1 cellular context compared by ENCODE assay signal in the genomic region with DNA sequence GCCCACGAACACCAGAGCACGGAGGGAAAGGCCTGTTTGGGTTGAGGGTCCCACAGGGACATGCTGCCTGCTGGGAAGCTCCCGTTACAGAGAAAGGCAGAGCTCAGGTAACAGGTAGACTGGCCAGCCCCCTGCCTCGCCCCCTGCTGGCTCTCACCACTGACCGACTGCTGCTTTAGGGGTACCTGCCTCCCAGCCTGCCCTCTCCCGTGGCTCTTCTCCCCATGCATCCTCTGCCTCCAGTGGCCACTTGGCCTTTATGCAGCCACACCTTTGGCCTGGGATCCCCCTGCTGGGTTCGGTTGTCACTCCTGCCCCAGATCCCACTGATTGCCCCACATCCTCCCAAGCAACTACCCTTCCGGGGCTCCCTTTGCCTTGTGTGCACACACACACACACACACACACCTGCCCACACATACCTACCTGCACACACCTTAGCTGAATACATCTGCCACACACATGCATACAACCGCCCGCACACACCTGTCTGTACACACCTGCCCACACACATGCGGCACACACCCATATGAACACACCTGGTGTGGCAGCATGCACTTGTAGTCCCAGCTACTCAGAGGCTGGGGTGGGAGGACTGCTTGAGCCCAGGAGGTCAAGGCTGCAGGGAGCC.
TF ChIP-seq lines count a peak whose summit lies in the region.

No MANE protein-coding gene starts in this region.

TF ChIP-seq in H1, 55 proteins besides CTCF, POLR2A, EP300 and RAD21:
- TF ChIP-seq POLR2AphosphoS5 (IDR thresholded peaks at IDR 0.05; ENCODE audit: low read depth, low read length) = no peak
- TF ChIP-seq EZH2 (IDR thresholded peaks at IDR 0.05; ENCODE audit: low read depth, low read length, severe bottlenecking) = no peak
- no peak for TF ChIP-seq TEAD4 (IDR thresholded peaks at IDR 0.05; ENCODE audit: low read depth, low read length)
- TF ChIP-seq POU5F1 (IDR thresholded peaks at IDR 0.05; ENCODE audit: low read depth, low read length) = no peak
- no peak for TF ChIP-seq CTBP2 (IDR thresholded peaks at IDR 0.05; ENCODE audit: borderline replicate concordance, insufficient read depth, insufficient read length, low read length)
- no peak for TF ChIP-seq JUND (IDR thresholded peaks at IDR 0.05; ENCODE audit: low read length)
- TF ChIP-seq TAF7 (optimal IDR thresholded peaks at IDR 0.05; ENCODE audit: borderline replicate concordance, low read depth, low read length) = no peak
- TF ChIP-seq YY1 (IDR thresholded peaks at IDR 0.05; ENCODE audit: low read depth, low read length) = no peak
- TF ChIP-seq KDM1A (IDR thresholded peaks at IDR 0.05; ENCODE audit: borderline replicate concordance, low read length) = no peak
- no peak for TF ChIP-seq TBP (IDR thresholded peaks at IDR 0.05; ENCODE audit: low read depth, low read length)
- no peak for TF ChIP-seq KDM4A (IDR thresholded peaks at IDR 0.05; ENCODE audit: low read depth, low read length, severe bottlenecking)
- TF ChIP-seq FOSL1 (IDR thresholded peaks at IDR 0.05; ENCODE audit: insufficient read depth, low read depth, low read length) = no peak
- TF ChIP-seq USF2 (IDR thresholded peaks at IDR 0.05; ENCODE audit: low read length) = no peak
- no peak for TF ChIP-seq CREB1 (IDR thresholded peaks at IDR 0.05)
